In genomic region chr2:25983735-25984134, GRCh38 we compare ENCODE assay signal across 1 cellular context.
TF ChIP-seq lines count a peak whose summit lies in the region.

No MANE protein-coding gene starts in this region.

TF ChIP-seq in WTC11, 78 proteins besides CTCF, POLR2A, EP300 and RAD21 (continued from another document):
- TF ChIP-seq CDX4 (CRISPR knock-in tag; IDR thresholded peaks at IDR 0.05; ENCODE audit: borderline replicate concordance): no peak
- TF ChIP-seq ATF6 (CRISPR knock-in tag; IDR thresholded peaks at IDR 0.05): no peak
- no peak for TF ChIP-seq NFYB (CRISPR knock-in tag; conservative IDR thresholded peaks at IDR 0.05; ENCODE audit: low read depth)
- TF ChIP-seq TEAD1 (CRISPR knock-in tag; IDR thresholded peaks at IDR 0.05): no peak
- no peak for TF ChIP-seq IRF2 (CRISPR knock-in tag; IDR thresholded peaks at IDR 0.05; ENCODE audit: borderline replicate concordance, low read depth)
- no peak for TF ChIP-seq ATF1 (CRISPR knock-in tag; IDR thresholded peaks at IDR 0.05)
- no peak for TF ChIP-seq FOXJ3 (CRISPR knock-in tag; IDR thresholded peaks at IDR 0.05; ENCODE audit: borderline replicate concordance)
- TF ChIP-seq ZNF423 (CRISPR knock-in tag; IDR thresholded peaks at IDR 0.05): no peak
- TF ChIP-seq ZMAT4 (CRISPR knock-in tag; IDR thresholded peaks at IDR 0.05): no peak
- TF ChIP-seq USF2 (CRISPR knock-in tag; IDR thresholded peaks at IDR 0.05): no peak
TF ChIP-seq in WTC11: peak in this region for 0.
